12 cellular contexts compared by ENCODE assay signal in the genomic region with DNA sequence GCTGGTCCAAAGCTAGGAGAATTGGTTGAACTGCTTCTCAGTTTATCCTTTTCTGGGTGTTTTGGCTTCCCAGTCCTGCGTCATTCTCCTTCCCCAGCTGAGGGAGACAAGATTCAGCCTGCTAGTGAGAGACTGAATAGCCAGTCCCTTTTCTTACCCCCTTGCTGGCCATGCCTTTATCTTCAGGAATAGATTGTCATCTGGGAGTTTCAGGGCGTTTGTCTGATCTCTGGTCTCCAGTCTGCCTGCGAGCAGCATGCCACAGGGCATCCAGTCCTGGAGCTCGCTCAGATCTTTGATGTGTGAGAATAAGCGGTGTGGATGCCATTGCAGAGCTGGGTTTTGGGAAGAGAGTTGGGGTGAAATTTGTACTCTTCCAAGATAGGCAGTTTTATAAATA.
"Had no signal": no experiment of that assay in that cellular context is flagged by ENCODE, and none has a peak within 500 bp of the region (broad histone marks: within the 10 kb centered on the region; RNA-seq: fewer than 3 reads in every experiment).

No MANE protein-coding gene starts in this region.

- H3K4me3 Mint-ChIP-seq: activated CD4-positive, alpha-beta memory T cell treated with anti-CD3 and anti-CD28 coated beads for 36 hours; activated T-cell treated with anti-CD3 and anti-CD28 coated beads, Interleukin-2, amount 50 U/mL, for 4 hours; stimulated activated effector memory CD8-positive, alpha-beta T cell treated with anti-CD3 and anti-CD28 coated beads, Interleukin-12 subunit alpha, Interleukin-12 subunit beta, amount 100 ng/mL, for 72 hours had no signal

- ATAC-seq: activated naive CD4-positive, alpha-beta T cell treated with anti-CD3 and anti-CD28 coated beads, Interleukin-2, amount 50 U/mL, for 72 hours; activated T-cell treated with anti-CD3 and anti-CD28 coated beads, Interleukin-2, amount 50 U/mL, for 4 hours; stimulated activated effector memory CD8-positive, alpha-beta T cell treated with anti-CD3 and anti-CD28 coated beads, Interleukin-12 subunit alpha, Interleukin-12 subunit beta, amount 100 ng/mL, for 72 hours had no signal

- H3K4me3 ChIP-seq: esophagus muscularis mucosa, tibial artery, uterus had no signal

- FAIRE-seq: colon had no signal

- H3K36me3 Mint-ChIP-seq: activated CD4-positive, alpha-beta memory T cell treated with anti-CD3 and anti-CD28 coated beads for 36 hours; stimulated activated effector memory CD8-positive, alpha-beta T cell treated with anti-CD3 and anti-CD28 coated beads, Interleukin-12 subunit alpha, Interleukin-12 subunit beta, amount 100 ng/mL, for 72 hours had no signal

- H3K9me3 Mint-ChIP-seq: activated CD4-positive, alpha-beta memory T cell treated with anti-CD3 and anti-CD28 coated beads for 36 hours; activated naive CD4-positive, alpha-beta T cell treated with anti-CD3 and anti-CD28 coated beads, Interleukin-2, amount 50 U/mL, for 72 hours; activated T-cell treated with anti-CD3 and anti-CD28 coated beads, Interleukin-2, amount 50 U/mL, for 4 hours; stimulated activated effector memory CD8-positive, alpha-beta T cell treated with anti-CD3 and anti-CD28 coated beads, Interleukin-12 subunit alpha, Interleukin-12 subunit beta, amount 100 ng/mL, for 72 hours had no signal

- DNase-seq: activated CD4-positive, alpha-beta memory T cell treated with anti-CD3 and anti-CD28 coated beads for 36 hours; activated effector memory CD4-positive, alpha-beta T cell treated with anti-CD3 and anti-CD28 coated beads, Interleukin-2, amount 50 U/mL, for 16 hours; activated T-cell treated with anti-CD3 and anti-CD28 coated beads, Interleukin-2, amount 50 U/mL, for 4 hours; caudate nucleus; hypothalamus; tibial artery; uterus had no signal

- H3K27ac ChIP-seq: esophagus muscularis mucosa, tibial artery, uterus, VCaP had no signal

- H3K36me3 ChIP-seq: esophagus muscularis mucosa, tibial artery, uterus had no signal

- H3K27ac Mint-ChIP-seq: activated CD4-positive, alpha-beta memory T cell treated with anti-CD3 and anti-CD28 coated beads for 36 hours; activated naive CD4-positive, alpha-beta T cell treated with anti-CD3 and anti-CD28 coated beads, Interleukin-2, amount 50 U/mL, for 72 hours; stimulated activated effector memory CD8-positive, alpha-beta T cell treated with anti-CD3 and anti-CD28 coated beads, Interleukin-12 subunit alpha, Interleukin-12 subunit beta, amount 100 ng/mL, for 72 hours had no signal

- H3K9me3 ChIP-seq: esophagus muscularis mucosa, tibial artery, uterus had no signal

- H3K27me3 ChIP-seq: tibial artery, uterus had no signal
